Comparison of ENCODE assay signal across 13 cellular contexts in genomic region chr18:26415631-26416030, GRCh38.
DNase-seq lines count a peak whose midpoint lies in the region; ATAC-seq, FAIRE-seq and TF ChIP-seq lines count a peak whose summit lies in the region.
"Had no signal": no experiment of that assay in that cellular context is flagged by ENCODE, and none has a peak within 500 bp of the region (broad histone marks: within the 10 kb centered on the region; RNA-seq: fewer than 3 reads in every experiment).

No MANE protein-coding gene starts in this region.

- no peak overlapping the region for H2BK15ac ChIP-seq in H1 (ENCODE audit: low read length)

- H3K9me3 Mint-ChIP-seq in osteocyte (ENCODE audit: unreplicated experiment), result no peaks in the 10 kb centered on the region
- H3K9me3 Mint-ChIP-seq: CD4-positive, CD25-positive, alpha-beta regulatory T cell had no signal

- H2BK5ac ChIP-seq in H1 (ENCODE audit: low read depth, low read length), result peak overlapping the region; percentile 67; the same call in 1 of the 2 replicates

- H3K4ac ChIP-seq in H1 (replicated peaks; ENCODE audit: insufficient read length, low read depth, low read length), result no peak overlapping the region

- TF ChIP-seq CTCF in H1 (IDR thresholded peaks at IDR 0.05; ENCODE audit: control extremely low read depth in 1 of 3, insufficient read depth in 1 of 3, low read depth in 1 of 3, low read length in 3 of 3) (no peak), osteocyte (IDR thresholded peaks at IDR 0.05) (no peak)

- no peak overlapping the region for H3K14ac ChIP-seq in H1 (ENCODE audit: insufficient read length)

- H3K4me3 ChIP-seq in H1 (ENCODE audit: extremely low read depth in 1 of 4, insufficient read depth in 2 of 4, low read depth in 3 of 4, low read length in 4 of 4), result peak overlapping the region in 1 of 4 experiments; percentile 29; a peak in 1 of 8 replicates
- H3K4me3 ChIP-seq: BLaER1 treated with 17β-estradiol and CSF1 and Interleukin-3, amounts not matched to agents 10 nM and 100 nM; K562 had no signal

- H2BK120ac ChIP-seq in H1 (replicated peaks; ENCODE audit: low read depth, low read length), result no peak overlapping the region

- no peak overlapping the region for H3K56ac ChIP-seq in H1 (replicated peaks; ENCODE audit: insufficient read length, low read depth, low read length)

- no peak overlapping the region for H4K5ac ChIP-seq in H1 (ENCODE audit: insufficient read length, low read depth, low read length)

- H3K18ac ChIP-seq in H1 (ENCODE audit: extremely low read depth, low read length), result peak overlapping the region; percentile 20; the same call in 1 of the 2 replicates

- H3K36me3 ChIP-seq in H1 (ENCODE audit: control insufficient read depth in 2 of 4, insufficient read depth in 4 of 4, low read length in 3 of 4), result no peaks in the 10 kb centered on the region
- H3K36me3 ChIP-seq: BLaER1 treated with 17β-estradiol and CSF1 and Interleukin-3, amounts not matched to agents 10 nM and 100 nM had no signal

- no peak overlapping the region for H3K23ac ChIP-seq in H1 (ENCODE audit: insufficient read length)

- H4K8ac ChIP-seq in H1 (ENCODE audit: extremely low read depth, insufficient read depth, low read length), result no peak overlapping the region

- H3K4me1 ChIP-seq in H1 (replicated peaks in 1 of 4; ENCODE audit: control insufficient read depth in 3 of 4, insufficient read depth in 4 of 4, low read length in 3 of 4), result peaks cover 0 to 8% (median 6%) of the 10 kb centered on the region in 4 experiments; a peak in 5 of 7 replicates
- H3K4me1 ChIP-seq: BLaER1 treated with 17β-estradiol and CSF1 and Interleukin-3, amounts not matched to agents 10 nM and 100 nM had no signal

- no peak overlapping the region for H3K27ac ChIP-seq in H1 (ENCODE audit: low read depth, low read length)
- H3K27ac ChIP-seq: BLaER1 treated with 17β-estradiol and CSF1 and Interleukin-3, amounts not matched to agents 10 nM and 100 nM had no signal

- no peaks in the 10 kb centered on the region for H3K9me3 ChIP-seq in H1 (ENCODE audit: insufficient read depth in 2 of 2, low read depth in 1 of 2, low read length in 1 of 2)
- H3K9me3 ChIP-seq: BLaER1 treated with 17β-estradiol and CSF1 and Interleukin-3, amounts not matched to agents 10 nM and 100 nM had no signal

- intact Hi-C loops in cardiac septum (cut with DNase I), result no loop called here
- intact Hi-C loops in Right ventricle myocardium superior (cut with DNase I), result no loop called here

- no peak overlapping the region for H3K9ac ChIP-seq in H1 (replicated peaks in 1 of 4; ENCODE audit: extremely low read depth in 1 of 4, low read depth in 3 of 4, low read length in 3 of 4)
- H3K9ac ChIP-seq: BLaER1 treated with 17β-estradiol and CSF1 and Interleukin-3, amounts not matched to agents 10 nM and 100 nM had no signal

- H3K79me1 ChIP-seq in H1 (ENCODE audit: low read depth, low read length), result no peaks in the 10 kb centered on the region

- DNase-seq in cardiac septum (ENCODE audit: low spot score) (peak; percentile 43), Right ventricle myocardium superior (no peak), H1 (ENCODE audit: low read depth in 1 of 2, low spot score in 2 of 2) (no peak), osteocyte (ENCODE audit: extremely low spot score, unreplicated experiment) (peak; percentile 51)
- no peak for DNase-seq in activated naive CD4-positive, alpha-beta T cell treated with Interleukin-2 at 50 U/mL for 16 hours
- DNase-seq: ACHN; CD4-positive, CD25-positive, alpha-beta regulatory T cell; DMS53; H7 had no signal

- peak overlapping the region; percentile 6 for H4K91ac ChIP-seq in H1 (replicated peaks; ENCODE audit: insufficient read length, low read length)

- H3K79me2 ChIP-seq in H1 (ENCODE audit: control insufficient read depth in 1 of 2, insufficient read depth in 2 of 2, low read length in 2 of 2), result no peaks in the 10 kb centered on the region

- POLR2A ChIA-PET in H1 (lab: Charles Lee; ENCODE audit: partially characterized antibody), result no interaction called here

- H3K36me3 Mint-ChIP-seq in osteocyte (ENCODE audit: unreplicated experiment), result no peaks in the 10 kb centered on the region
- H3K36me3 Mint-ChIP-seq: CD4-positive, CD25-positive, alpha-beta regulatory T cell had no signal

- H3K27me3 Mint-ChIP-seq in osteocyte (ENCODE audit: unreplicated experiment), result no peaks in the 10 kb centered on the region
- H3K27me3 Mint-ChIP-seq: CD4-positive, CD25-positive, alpha-beta regulatory T cell had no signal

- no peak for TF ChIP-seq POLR2A in H1 (IDR thresholded peaks at IDR 0.05; ENCODE audit: control extremely low read depth in 1 of 2, low read depth in 2 of 2, low read length in 2 of 2)

- no peak overlapping the region for H2AK5ac ChIP-seq in H1 (ENCODE audit: low read depth, low read length)

- no peak for TF ChIP-seq EP300 in H1 (IDR thresholded peaks at IDR 0.05; ENCODE audit: borderline replicate concordance in 1 of 2, low read depth in 2 of 2, low read length in 2 of 2)

- no peak for TF ChIP-seq RAD21 in H1 (IDR thresholded peaks at IDR 0.05 in 1 of 2, conservative IDR thresholded peaks at IDR 0.05 in 1 of 2; ENCODE audit: low read depth in 2 of 2, low read length in 2 of 2)

- no peak overlapping the region for H2AFZ ChIP-seq in H1 (ENCODE audit: low read length)

- no peaks in the 10 kb centered on the region for H4K20me1 ChIP-seq in H1 (replicated peaks in 1 of 2; ENCODE audit: control insufficient read depth in 1 of 2, insufficient read depth in 2 of 2, low read length in 2 of 2)
- H4K20me1 ChIP-seq: BLaER1 treated with 17β-estradiol and CSF1 and Interleukin-3, amounts not matched to agents 10 nM and 100 nM had no signal

- H3K4me2 ChIP-seq in H1 (ENCODE audit: insufficient read depth in 1 of 2, low read depth in 2 of 2, low read length in 2 of 2), result peak overlapping the region; percentile 44 to 68
- H3K4me2 ChIP-seq: BLaER1 treated with 17β-estradiol and CSF1 and Interleukin-3, amounts not matched to agents 10 nM and 100 nM had no signal

- H3K23me2 ChIP-seq in H1 (ENCODE audit: low read depth, low read length), result 0 out of 2 replicates have a peak, but pooled peaks cover 2% of the 10 kb centered on the region

- no peak overlapping the region for H3K4me3 Mint-ChIP-seq in osteocyte (ENCODE audit: unreplicated experiment)
- H3K4me3 Mint-ChIP-seq: CD4-positive, CD25-positive, alpha-beta regulatory T cell had no signal

- no peak overlapping the region for H2BK20ac ChIP-seq in H1 (ENCODE audit: low read length)

- CTCF ChIA-PET in H1 (lab: Charles Lee; ENCODE audit: partially characterized antibody), result interaction anchor here (1.9 to 2.0 kb wide), 2 partner anchors 9 to 32 kb away, joined by 6 to 10 read pairs; no protein-coding TSS in a partner anchor

- H2BK12ac ChIP-seq in H1 (ENCODE audit: low read depth, low read length), result peak overlapping the region; percentile 5; the same call in 1 of the 2 replicates

- H3K27me3 ChIP-seq in H1 (replicated peaks in 1 of 4; ENCODE audit: control insufficient read depth in 3 of 4, extremely low read depth in 1 of 4, insufficient read depth in 3 of 4, low read length in 3 of 4), result no peaks in the 10 kb centered on the region
- H3K27me3 ChIP-seq: BLaER1 treated with 17β-estradiol and CSF1 and Interleukin-3, amounts not matched to agents 10 nM and 100 nM had no signal

- ATAC-seq in Right ventricle myocardium superior (ENCODE audit: poor library complexity) (no peak), GM19351 (IDR thresholded peaks at IDR 0.05; ENCODE audit: unreplicated experiment) (no peak), HG02852 (IDR thresholded peaks at IDR 0.05; ENCODE audit: unreplicated experiment) (no peak)
- ATAC-seq: K562 had no signal

- peaks cover 3% of the 10 kb centered on the region for H3K4me1 Mint-ChIP-seq in osteocyte (ENCODE audit: unreplicated experiment)
- H3K4me1 Mint-ChIP-seq: CD4-positive, CD25-positive, alpha-beta regulatory T cell had no signal

- 56 to 100% methylated on average over 1 to 7 of the region's 7 CpGs for WGBS in H1 (ENCODE audit: extremely low coverage in 1 of 2, insufficient coverage in 1 of 2, insufficient read length in 1 of 2, insufficient replicate concordance in 2 of 2, low coverage in 1 of 2, low lambda C conversion rate in 2 of 2, missing lambda C conversion rate in 1 of 2), 2 experiments

- no peak for FAIRE-seq in H1 (lab: Jason Lieb, UNC)
- FAIRE-seq: K562 had no signal

- H3K27ac Mint-ChIP-seq in osteocyte (ENCODE audit: unreplicated experiment), result no peak overlapping the region
- H3K27ac Mint-ChIP-seq: CD4-positive, CD25-positive, alpha-beta regulatory T cell had no signal

TF ChIP-seq in H1, 55 proteins besides CTCF, POLR2A, EP300 and RAD21 (continues in another document):
- TF ChIP-seq BACH1 (IDR thresholded peaks at IDR 0.05; ENCODE audit: low read length) (no peak), SIRT6 (IDR thresholded peaks at IDR 0.05; ENCODE audit: low read length) (no peak), SIN3A (conservative IDR thresholded peaks at IDR 0.05 in 1 of 2, IDR thresholded peaks at IDR 0.05 in 1 of 2; ENCODE audit: low read depth in 1 of 2, low read length in 2 of 2) (no peak), KDM4A (IDR thresholded peaks at IDR 0.05; ENCODE audit: low read depth, low read length, severe bottlenecking) (no peak), EZH2 (IDR thresholded peaks at IDR 0.05; ENCODE audit: low read depth, low read length, severe bottlenecking) (no peak), E2F6 (IDR thresholded peaks at IDR 0.05) (no peak), POLR2AphosphoS5 (IDR thresholded peaks at IDR 0.05; ENCODE audit: low read depth, low read length) (no peak), TCF12 (IDR thresholded peaks at IDR 0.05; ENCODE audit: low read depth, low read length) (no peak), MAFK (IDR thresholded peaks at IDR 0.05; ENCODE audit: low read depth, low read length) (no peak), TAF1 (IDR thresholded peaks at IDR 0.05; ENCODE audit: low read depth, low read length) (no peak), GABPA (IDR thresholded peaks at IDR 0.05; ENCODE audit: borderline replicate concordance, insufficient read depth, low read length) (no peak), GTF2F1 (IDR thresholded peaks at IDR 0.05; ENCODE audit: borderline replicate concordance, low read depth, low read length) (no peak), SRF (IDR thresholded peaks at IDR 0.05; ENCODE audit: low read depth, low read length) (no peak)

Comparison
In these comparisons a context has a peak if more than half of its experiments do, and no peak if none do; other contexts are left out.
1. DNase-seq: peak in cardiac septum (single experiment) and osteocyte (single experiment); none in Right ventricle myocardium superior (single experiment), H1 (0 of 2) and activated naive CD4-positive, alpha-beta T cell treated with Interleukin-2 at 50 U/mL for 16 hours (single experiment).